9 cellular contexts compared by ENCODE assay signal in the genomic region with DNA sequence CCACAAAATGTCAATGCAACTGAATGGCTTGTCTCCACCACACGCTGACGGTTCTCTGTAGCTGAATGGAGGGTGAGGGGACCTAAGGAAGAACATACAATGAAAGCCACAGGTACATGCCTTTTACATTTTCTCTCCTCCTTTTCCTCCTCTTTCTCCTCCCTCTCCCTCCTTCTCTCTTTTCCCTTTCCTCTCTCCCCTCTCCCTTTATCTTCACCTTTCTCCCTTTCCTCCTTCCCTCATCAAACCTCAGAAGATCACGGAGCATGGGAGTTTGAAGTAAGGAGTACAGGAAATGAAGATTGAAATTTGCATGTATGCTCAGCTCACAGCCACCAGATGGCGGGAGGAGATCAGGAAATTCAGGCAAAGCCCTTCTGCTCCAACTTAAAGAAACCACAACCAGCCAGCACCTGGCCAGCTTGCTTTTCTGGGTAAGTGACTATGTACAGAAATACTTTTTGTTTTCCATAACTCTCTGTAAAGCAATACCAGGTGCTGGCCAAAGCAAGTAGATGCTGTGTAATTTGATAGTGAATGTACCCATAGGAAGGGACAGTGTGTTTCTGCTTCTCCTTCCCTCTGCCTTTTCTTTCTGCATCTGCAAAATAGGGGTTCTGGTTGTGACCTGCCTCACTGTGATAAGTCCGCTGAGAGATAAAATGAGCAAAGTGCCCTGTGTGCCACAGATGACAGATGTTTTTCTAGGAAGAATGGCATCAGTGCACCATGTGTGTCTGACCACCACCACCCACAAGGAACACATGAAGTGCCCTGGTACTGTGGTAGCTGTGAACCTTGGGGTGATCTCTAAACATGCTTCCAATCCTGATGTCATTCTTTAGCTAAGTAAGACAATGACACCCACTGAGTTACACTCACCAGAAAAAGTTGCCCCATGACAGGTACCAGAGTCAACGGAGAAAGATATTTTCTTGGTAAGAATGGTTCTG. TPM values are rescaled to one million over a fixed set of nuclear protein-coding genes. Genes with fewer than 3 reads are reported as not detected.
A peak's percentile ranks its signal among the peaks of the same experiment; 100 is the strongest.
DNase-seq lines count a peak whose midpoint lies in the region; ATAC-seq and TF ChIP-seq lines count a peak whose summit lies in the region.
"Had no signal": no experiment of that assay in that cellular context is flagged by ENCODE, and none has a peak within 500 bp of the region (broad histone marks: within the 10 kb centered on the region; RNA-seq: fewer than 3 reads in every experiment).

No MANE protein-coding gene starts in this region.

- intact Hi-C loops in left colon (cut with DNase I, micrococcal nuclease) = loop anchor here (2.0 to 10.0 kb wide), 5 partner anchors 243 to 530 kb away; no protein-coding TSS in a partner anchor

- H3K27ac ChIP-seq in WERI-Rb-1 = no peak overlapping the region
- no peak overlapping the region for H3K27ac ChIP-seq in caudate nucleus (ENCODE audit: low read depth, low read length)
- H3K27ac ChIP-seq: epithelial cell of prostate had no signal

- peak; percentile 81 for TF ChIP-seq CTCF in WERI-Rb-1 (IDR thresholded peaks at IDR 0.05; ENCODE audit: low read depth, low read length)

- DNase-seq in DMS79 (lab: John Stamatoyannopoulos, UW) (peak; percentile 22), NCI-H2196 (lab: John Stamatoyannopoulos, UW; ENCODE audit: unreplicated experiment) (peak; percentile 76), WERI-Rb-1 (peak; percentile 73), caudate nucleus (lab: John Stamatoyannopoulos, UW) (peak in 56 of 61 donors; percentile 3 to 77 (median 38)), left colon (peak; percentile 67 to 71)
- peak; percentile 57 to 65 for DNase-seq in stimulated activated CD4-positive, alpha-beta T cell treated with anti-CD3 and anti-CD28 coated beads, Interleukin-4, amount 100 ng/mL, for 4 hours

- no peaks in the 10 kb centered on the region for H3K36me3 ChIP-seq in WERI-Rb-1

- peaks cover 4% of the 10 kb centered on the region for H3K9me3 ChIP-seq in WERI-Rb-1 (ENCODE audit: severe bottlenecking)

- peak overlapping the region; percentile 14 for H3K4me3 ChIP-seq in WERI-Rb-1 (ENCODE audit: low read depth, low read length)

- H3K27me3 ChIP-seq in WERI-Rb-1 (ENCODE audit: insufficient read depth, low read depth, severe bottlenecking) = no peaks in the 10 kb centered on the region

- ATAC-seq in HG02571 (IDR thresholded peaks at IDR 0.05; ENCODE audit: unreplicated experiment) (peak; percentile 85), left colon (peak; percentile 96), HG03196 (IDR thresholded peaks at IDR 0.05; ENCODE audit: unreplicated experiment) (no peak)

RNA-seq across cellular contexts. Expression of a gene that starts 18.6 kb away (rescaled TPM):
- total RNA-seq in left colon = 10 to 100 TPM; 39.9 to 70.0 TPM

Comparison
In these comparisons a context has a peak if more than half of its experiments do, and no peak if none do; other contexts are left out.
1. DNase-seq: peak in every context shown above with its lines; median percentile 76 in NCI-H2196; 73 in WERI-Rb-1; 69 in left colon; 61 in stimulated activated CD4-positive, alpha-beta T cell treated with anti-CD3 and anti-CD28 coated beads, Interleukin-4, amount 100 ng/mL, for 4 hours; 38 in caudate nucleus; 22 in DMS79.